In the genomic region with DNA sequence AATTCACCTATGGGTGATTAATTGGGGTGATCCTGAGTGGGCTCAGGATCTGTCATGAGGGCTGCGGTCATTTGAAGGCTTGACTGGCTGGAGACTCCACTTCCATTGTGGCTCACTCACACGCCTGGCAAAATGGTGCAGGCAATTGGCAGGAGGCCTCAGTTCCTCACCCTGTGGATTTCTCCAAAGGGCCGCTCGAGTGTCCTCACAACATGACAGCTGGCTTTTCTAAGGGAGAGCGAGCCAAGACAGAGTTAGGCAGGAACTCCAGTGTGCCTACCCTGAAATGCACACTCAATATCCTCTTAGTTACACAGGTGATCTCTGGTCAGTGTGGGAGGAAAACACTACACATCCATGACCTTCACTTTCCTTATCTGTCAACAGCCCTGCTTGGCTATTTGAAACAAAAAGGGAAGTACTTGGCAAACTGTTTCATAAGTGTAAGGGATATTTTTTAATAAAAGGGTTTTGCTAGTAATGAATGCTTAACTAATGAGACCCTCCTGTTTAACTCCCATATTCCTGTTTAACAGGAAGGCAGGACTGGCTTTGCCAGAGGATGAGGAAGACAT, we compare ENCODE assay signal across 1 cellular context.
TF ChIP-seq lines count a peak whose summit lies in the region.

No MANE protein-coding gene starts in this region.

TF ChIP-seq in HepG2, 621 proteins besides CTCF, POLR2A, EP300 and RAD21:
- TF ChIP-seq SMC3 (IDR thresholded peaks at IDR 0.05; ENCODE audit: low read length) = no peak
- no peak for TF ChIP-seq ZFP36 (IDR thresholded peaks at IDR 0.05; ENCODE audit: borderline replicate concordance, low read depth, low read length, partially characterized antibody)
- TF ChIP-seq IRF2 (CRISPR knock-in tag; IDR thresholded peaks at IDR 0.05) = 0 out of 2 replicates have a peak, but pooled peaks have one; percentile 27
- no peak for TF ChIP-seq RXRA (CRISPR knock-in tag; IDR thresholded peaks at IDR 0.05)
- TF ChIP-seq, protein P1, sequence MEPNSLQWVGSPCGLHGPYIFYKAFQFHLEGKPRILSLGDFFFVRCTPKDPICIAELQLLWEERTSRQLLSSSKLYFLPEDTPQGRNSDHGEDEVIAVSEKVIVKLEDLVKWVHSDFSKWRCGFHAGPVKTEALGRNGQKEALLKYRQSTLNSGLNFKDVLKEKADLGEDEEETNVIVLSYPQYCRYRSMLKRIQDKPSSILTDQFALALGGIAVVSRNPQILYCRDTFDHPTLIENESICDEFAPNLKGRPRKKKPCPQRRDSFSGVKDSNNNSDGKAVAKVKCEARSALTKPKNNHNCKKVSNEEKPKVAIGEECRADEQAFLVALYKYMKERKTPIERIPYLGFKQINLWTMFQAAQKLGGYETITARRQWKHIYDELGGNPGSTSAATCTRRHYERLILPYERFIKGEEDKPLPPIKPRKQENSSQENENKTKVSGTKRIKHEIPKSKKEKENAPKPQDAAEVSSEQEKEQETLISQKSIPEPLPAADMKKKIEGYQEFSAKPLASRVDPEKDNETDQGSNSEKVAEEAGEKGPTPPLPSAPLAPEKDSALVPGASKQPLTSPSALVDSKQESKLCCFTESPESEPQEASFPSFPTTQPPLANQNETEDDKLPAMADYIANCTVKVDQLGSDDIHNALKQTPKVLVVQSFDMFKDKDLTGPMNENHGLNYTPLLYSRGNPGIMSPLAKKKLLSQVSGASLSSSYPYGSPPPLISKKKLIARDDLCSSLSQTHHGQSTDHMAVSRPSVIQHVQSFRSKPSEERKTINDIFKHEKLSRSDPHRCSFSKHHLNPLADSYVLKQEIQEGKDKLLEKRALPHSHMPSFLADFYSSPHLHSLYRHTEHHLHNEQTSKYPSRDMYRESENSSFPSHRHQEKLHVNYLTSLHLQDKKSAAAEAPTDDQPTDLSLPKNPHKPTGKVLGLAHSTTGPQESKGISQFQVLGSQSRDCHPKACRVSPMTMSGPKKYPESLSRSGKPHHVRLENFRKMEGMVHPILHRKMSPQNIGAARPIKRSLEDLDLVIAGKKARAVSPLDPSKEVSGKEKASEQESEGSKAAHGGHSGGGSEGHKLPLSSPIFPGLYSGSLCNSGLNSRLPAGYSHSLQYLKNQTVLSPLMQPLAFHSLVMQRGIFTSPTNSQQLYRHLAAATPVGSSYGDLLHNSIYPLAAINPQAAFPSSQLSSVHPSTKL (CRISPR knock-in tag; IDR thresholded peaks at IDR 0.05) = peak; percentile 12; the same call in 1 of the 2 replicates
- TF ChIP-seq RFX5 (IDR thresholded peaks at IDR 0.05; ENCODE audit: low read depth, low read length) = no peak
- TF ChIP-seq FOXA3 (CRISPR knock-in tag; IDR thresholded peaks at IDR 0.05) = peak; percentile 39; the same call in 1 of the 2 replicates
TF ChIP-seq in HepG2: peak in this region for 3.
